9 cellular contexts compared by ENCODE assay signal in genomic region chr2:29130295-29130694, GRCh38. TPM values are rescaled to one million over a fixed set of nuclear protein-coding genes. Genes with fewer than 3 reads are reported as not detected.
DNase-seq lines count a peak whose midpoint lies in the region; ATAC-seq and TF ChIP-seq lines count a peak whose summit lies in the region.
"Had no signal": no experiment of that assay in that cellular context is flagged by ENCODE, and none has a peak within 500 bp of the region (broad histone marks: within the 10 kb centered on the region; RNA-seq: fewer than 3 reads in every experiment).

No MANE protein-coding gene starts in this region.

- DNase-seq in Right ventricle myocardium superior (no peak), cardiac septum (ENCODE audit: low spot score) (no peak), left ventricle myocardium inferior (no peak)
- peak; percentile 46 for DNase-seq in activated T-cell treated with anti-CD3 and anti-CD28 coated beads, Interleukin-2, amount 50 U/mL, for 48 hours
- peak; percentile 18 for DNase-seq in stimulated activated naive CD8-positive, alpha-beta T cell treated with anti-CD3 and anti-CD28 coated beads, Interleukin-15, Interleukin-2, amounts not matched to agents 100 U/mL and 50 U/mL, for 24 hours

- no peak overlapping the region for H3K4me3 ChIP-seq in left ventricle myocardium inferior

- H3K27ac ChIP-seq in left ventricle myocardium inferior (replicated peaks): peak overlapping the region; percentile 55

- peaks cover 26% of the 10 kb centered on the region for H3K4me1 ChIP-seq in left ventricle myocardium inferior

- no peak for TF ChIP-seq POLR2A in GM18505 (IDR thresholded peaks at IDR 0.05; ENCODE audit: borderline replicate concordance, extremely low read depth, insufficient read depth, insufficient read length)

- H3K9me3 ChIP-seq in left ventricle myocardium inferior (replicated peaks): no peaks in the 10 kb centered on the region

- intact Hi-C loops in Right ventricle myocardium superior (cut with DNase I): no loop called here
- intact Hi-C loops in cardiac septum (cut with DNase I): no loop called here
- intact Hi-C loops in left ventricle myocardium inferior (cut with micrococcal nuclease): no loop called here

- no peaks in the 10 kb centered on the region for H3K27me3 ChIP-seq in left ventricle myocardium inferior (ENCODE audit: low read depth)

- ATAC-seq in Right ventricle myocardium superior (ENCODE audit: poor library complexity): peak; percentile 85
- ATAC-seq in HG03460 (IDR thresholded peaks at IDR 0.05; ENCODE audit: unreplicated experiment): peak; percentile 73
- peak; percentile 84 for ATAC-seq in stimulated activated naive CD8-positive, alpha-beta T cell treated with anti-CD3 and anti-CD28 coated beads, Interleukin-15, Interleukin-2, amounts not matched to agents 100 U/mL and 50 U/mL, for 24 hours
- ATAC-seq in HG03280 (IDR thresholded peaks at IDR 0.05; ENCODE audit: unreplicated experiment): no peak
- no peak for ATAC-seq in GM18505 (IDR thresholded peaks at IDR 0.05; ENCODE audit: unreplicated experiment)

- H3K36me3 ChIP-seq in left ventricle myocardium inferior: peaks cover 22% of the 10 kb centered on the region

- no peak for TF ChIP-seq CTCF in left ventricle myocardium inferior (IDR thresholded peaks at IDR 0.05; ENCODE audit: borderline replicate concordance)

RNA-seq across cellular contexts. Expression of gene CLIP4, which starts 15.1 kb away (rescaled TPM):
- total RNA-seq in Right ventricle myocardium superior: 25.6 TPM
- 33.0 TPM for total RNA-seq in cardiac septum
- 33.6 TPM for total RNA-seq in left ventricle myocardium inferior

RNA-seq across cellular contexts. Expression of gene PCARE, which starts 56.0 kb away (rescaled TPM):
- 0.67 TPM for total RNA-seq in Right ventricle myocardium superior
- total RNA-seq in cardiac septum: 0.11 TPM
- 0.74 TPM for total RNA-seq in left ventricle myocardium inferior
- total RNA-seq: glomerular endothelial cell had no signal

Comparison
In these comparisons a context has a peak if more than half of its experiments do, and no peak if none do; other contexts are left out.
1. ATAC-seq: peak in Right ventricle myocardium superior (single experiment), HG03460 (single experiment) and stimulated activated naive CD8-positive, alpha-beta T cell treated with anti-CD3 and anti-CD28 coated beads, Interleukin-15, Interleukin-2, amounts not matched to agents 100 U/mL and 50 U/mL, for 24 hours (single experiment); none in HG03280 (single experiment) and GM18505 (single experiment).
2. DNase-seq: peak in activated T-cell treated with anti-CD3 and anti-CD28 coated beads, Interleukin-2, amount 50 U/mL, for 48 hours (2 of 2) and stimulated activated naive CD8-positive, alpha-beta T cell treated with anti-CD3 and anti-CD28 coated beads, Interleukin-15, Interleukin-2, amounts not matched to agents 100 U/mL and 50 U/mL, for 24 hours (single experiment); none in Right ventricle myocardium superior (single experiment), cardiac septum (single experiment) and left ventricle myocardium inferior (single experiment).